ENCODE assay signal across 34 cellular contexts in genomic region chr7:52129278-52129677, GRCh38.
"Had no signal": no experiment of that assay in that cellular context is flagged by ENCODE, and none has a peak within 500 bp of the region (broad histone marks: within the 10 kb centered on the region; RNA-seq: fewer than 3 reads in every experiment).

No MANE protein-coding gene starts in this region.

- H3K36me3 ChIP-seq: MG63 had no signal

- H3K4me3 ChIP-seq: MG63 had no signal

- H3K27ac ChIP-seq: KMS-11 had no signal

- H3K27me3 ChIP-seq: MG63 had no signal

- DNase-seq: Karpas-422, Kasumi-1, MG63, MM.1S, MV-4-11, NCI-H1048, NCI-H1092, NCI-H1105, NCI-H1105 treated with DMSO at 0.1 percent for 48 hours, NCI-H1417, NCI-H1417 treated with DMSO at 0.1 percent for 48 hours, NCI-H1436, NCI-H1436 treated with DMSO at 0.1 percent for 48 hours, NCI-H146, NCI-H1694, NCI-H1694 treated with DMSO at 0.1 percent for 48 hours, NCI-H187, NCI-H187 treated with DMSO at 0.1 percent for 48 hours, NCI-H1930, NCI-H2029, NCI-H2029 treated with DMSO at 0.1 percent for 48 hours, NCI-H2081, NCI-H2081 treated with DMSO at 0.1 percent for 48 hours, NCI-H2107, NCI-H2171, NCI-H2171 treated with DMSO at 0.1 percent for 48 hours, NCI-H226, NCI-H345, NCI-H446, NCI-H446 treated with DMSO at 0.1 percent for 48 hours, NCI-H510A, NCI-H510A treated with DMSO at 0.1 percent for 48 hours, NCI-H524 had no signal

- H3K4me2 ChIP-seq: KMS-11 had no signal

- H3K9me3 ChIP-seq: MG63 had no signal
